Comparison of ENCODE assay signal across 8 cellular contexts in genomic region chr11:68038226-68038717, GRCh38. TPM values are rescaled to one million over a fixed set of nuclear protein-coding genes. Genes with fewer than 3 reads are reported as not detected.
DNase-seq lines count a peak whose midpoint lies in the region; ATAC-seq and TF ChIP-seq lines count a peak whose summit lies in the region.
"Had no signal": no experiment of that assay in that cellular context is flagged by ENCODE, and none has a peak within 500 bp of the region (broad histone marks: within the 10 kb centered on the region; RNA-seq: fewer than 3 reads in every experiment).

No MANE protein-coding gene starts in this region.

- peak overlapping the region; percentile 99 for H4K91ac ChIP-seq in IMR-90 (ENCODE audit: insufficient read depth, low read depth, low read length)

- peak overlapping the region; percentile 59 for H3K18ac ChIP-seq in IMR-90 (ENCODE audit: low read depth, low read length)

- peaks cover 18% of the 10 kb centered on the region; the same call in 1 of the 2 replicates for H3K36me3 ChIP-seq in IMR-90 (ENCODE audit: control insufficient read depth, insufficient read depth, low read length)
- peaks cover 12% of the 10 kb centered on the region for H3K36me3 ChIP-seq in iPS DF 6.9 (ENCODE audit: control insufficient read depth, insufficient read depth, low read length)
- H3K36me3 ChIP-seq in stomach = peaks cover 21 to 55% (median 51%) of the 10 kb centered on the region in 4 donors

- peak overlapping the region; percentile 80 for H3K4me2 ChIP-seq in IMR-90 (ENCODE audit: low read depth, low read length)

- H3K27ac ChIP-seq in IMR-90 (ENCODE audit: insufficient read depth, low read length) = peak overlapping the region; percentile 85
- no peak overlapping the region for H3K27ac ChIP-seq in iPS DF 6.9 (ENCODE audit: low read length)
- H3K27ac ChIP-seq in stomach = peak overlapping the region; percentile 87 to 93 (median 91)

- H2AK9ac ChIP-seq in IMR-90 (replicated peaks; ENCODE audit: low read depth, low read length, poor library complexity) = peak overlapping the region; percentile 94

- no peak for TF ChIP-seq RAD21 in IMR-90 (IDR thresholded peaks at IDR 0.05; ENCODE audit: low read length)

- no TSS peak for BruUV-seq in IMR-90 (replicated peaks; lab: Mats Ljungman, UMichigan)

- TF ChIP-seq POLR2A in IMR-90 (IDR thresholded peaks at IDR 0.05; ENCODE audit: low read depth, low read length) (no peak), stomach (IDR thresholded peaks at IDR 0.05) (no peak)

- H3K4ac ChIP-seq in IMR-90 (ENCODE audit: low read depth, low read length) = peak overlapping the region; percentile 97

- H3K23ac ChIP-seq in IMR-90 (ENCODE audit: low read depth, low read length) = peak overlapping the region; percentile 94

- no peak for TF ChIP-seq EP300 in stomach (IDR thresholded peaks at IDR 0.05)

- peak overlapping the region; percentile 90 for H2AFZ ChIP-seq in IMR-90 (replicated peaks; ENCODE audit: low read length, poor library complexity)

- H2BK15ac ChIP-seq in IMR-90 (ENCODE audit: low read depth, low read length) = no peak overlapping the region

- intact Hi-C loops in IMR-90 (cut with micrococcal nuclease) = no loop called here
- intact Hi-C loops in stomach (cut with DNase I; ENCODE audit: low total_unique reads) = no loop called here

- H3K56ac ChIP-seq in IMR-90 (ENCODE audit: extremely low read depth, insufficient read depth, low read length) = 0 out of 2 replicates have a peak overlapping the region, but pooled peaks have one; percentile 5

- H3K27me3 ChIP-seq in IMR-90 (ENCODE audit: control insufficient read depth, insufficient read depth, low read length) (no peaks in the 10 kb centered on the region), iPS DF 6.9 (ENCODE audit: control insufficient read depth, insufficient read depth, low read length) (no peaks in the 10 kb centered on the region), stomach (no peaks in the 10 kb centered on the region)

- peak overlapping the region; percentile 81 for H2AK5ac ChIP-seq in IMR-90 (ENCODE audit: low read depth, low read length)

- no peaks in the 10 kb centered on the region for H3K27me3 Mint-ChIP-seq in activated CD4-positive, alpha-beta memory T cell treated with anti-CD3 and anti-CD28 coated beads, Interleukin-2, amount 10 ng/mL, durations not matched to agents 7 days and 5 days

- H3K36me3 Mint-ChIP-seq in activated CD4-positive, alpha-beta memory T cell treated with anti-CD3 and anti-CD28 coated beads, Interleukin-2, amount 10 ng/mL, durations not matched to agents 7 days and 5 days (ENCODE audit: low read depth) = peaks cover 16% of the 10 kb centered on the region

- ATAC-seq in IMR-90 (ENCODE audit: low read depth) (peak; percentile 6), GM18870 (IDR thresholded peaks at IDR 0.05; ENCODE audit: unreplicated experiment) (no peak), GM19395 (IDR thresholded peaks at IDR 0.05; ENCODE audit: unreplicated experiment) (no peak)

- H3K14ac ChIP-seq in IMR-90 (replicated peaks; ENCODE audit: low read depth, low read length) = peak overlapping the region; percentile 96

- no peak for DNase-seq in IMR-90
- no peak for DNase-seq in activated CD4-positive, alpha-beta memory T cell treated with anti-CD3 and anti-CD28 coated beads, Interleukin-2, amount 10 ng/mL, durations not matched to agents 7 days and 5 days
- no peak for DNase-seq in iPS DF 6.9 (ENCODE audit: low read depth, low spot score)
- no peak for DNase-seq in stomach
- no peak for DNase-seq in iPS-NIHi11 (ENCODE audit: low spot score)
- DNase-seq: NCI-H446 had no signal

- dilution Hi-C loops in IMR-90 (cut with HindIII; ENCODE audit: low sequenced_read_pairs, unreplicated experiment) = no loop called here

- no peaks in the 10 kb centered on the region for H3K9me1 ChIP-seq in IMR-90 (ENCODE audit: insufficient read depth, low read length)

- no CpG with 5 or more reads among the region's 13 CpGs for WGBS in IMR-90 (ENCODE audit: extremely low coverage in 2 of 2, insufficient read length in 1 of 2), 2 experiments
- no CpG with 5 or more reads among the region's 13 CpGs for WGBS in iPS DF 6.9 (ENCODE audit: insufficient coverage, insufficient read length)
- 18 to 30% (median 28%) methylated on average over 5 to 13 of the region's 13 CpGs for WGBS in stomach, 5 donors

- H3K4me3 Mint-ChIP-seq in activated CD4-positive, alpha-beta memory T cell treated with anti-CD3 and anti-CD28 coated beads, Interleukin-2, amount 10 ng/mL, durations not matched to agents 7 days and 5 days = peak overlapping the region; percentile 89

- peak overlapping the region; percentile 81 for H2BK5ac ChIP-seq in IMR-90 (ENCODE audit: low read depth, low read length, poor library complexity, severe bottlenecking)

- peak overlapping the region; percentile 89 for H3K9ac ChIP-seq in IMR-90 (ENCODE audit: low read depth, low read length)

- peak overlapping the region; percentile 93 for H4K5ac ChIP-seq in IMR-90 (ENCODE audit: low read depth, low read length)

- H3K4me1 ChIP-seq in IMR-90 (ENCODE audit: control insufficient read depth, insufficient read depth, low read length) (peaks cover 24% of the 10 kb centered on the region), iPS DF 6.9 (ENCODE audit: control insufficient read depth, insufficient read depth, low read length) (peaks cover 7% of the 10 kb centered on the region), stomach (peaks cover 61 to 91% (median 78%) of the 10 kb centered on the region in 4 donors)

- in situ Hi-C loops in IMR-90 (cut with MboI; ENCODE audit: low sequenced_read_pairs) = no loop called here

- peak overlapping the region; percentile 81 for H2BK120ac ChIP-seq in IMR-90 (ENCODE audit: low read depth, low read length)

- peaks cover 43% of the 10 kb centered on the region for H3K4me1 Mint-ChIP-seq in activated CD4-positive, alpha-beta memory T cell treated with anti-CD3 and anti-CD28 coated beads, Interleukin-2, amount 10 ng/mL, durations not matched to agents 7 days and 5 days

- H4K20me1 ChIP-seq in IMR-90 (ENCODE audit: insufficient read depth, low read length) = no peaks in the 10 kb centered on the region; the same call in 1 of the 2 replicates

- H3K27ac Mint-ChIP-seq in activated CD4-positive, alpha-beta memory T cell treated with anti-CD3 and anti-CD28 coated beads, Interleukin-2, amount 10 ng/mL, durations not matched to agents 7 days and 5 days = peak overlapping the region; percentile 97

- peak overlapping the region; percentile 96 to 100 for H4K8ac ChIP-seq in IMR-90 (ENCODE audit: low read depth in 2 of 2, low read length in 2 of 2)

- POLR2A ChIA-PET in IMR-90 (lab: Charles Lee; ENCODE audit: unreplicated experiment) = interaction anchor here (1.4 kb wide), 1 partner anchor 27 kb away, joined by 4 read pairs; no protein-coding TSS in a partner anchor
- POLR2A ChIA-PET in activated CD4-positive, alpha-beta memory T cell treated with anti-CD3 and anti-CD28 coated beads, Interleukin-2, amount 10 ng/mL, durations not matched to agents 7 days and 5 days (lab: Charles Lee) = interaction anchor here (1.7 to 6.4 kb wide), 3 partner anchors 9 to 234 kb away, joined by 4 to 63 read pairs (median 6); partner anchors contain the start of genes C11orf24 and NDUFS8

- no peak overlapping the region for H2BK20ac ChIP-seq in IMR-90 (ENCODE audit: low read depth, low read length)

- H3K9me3 ChIP-seq in IMR-90 (ENCODE audit: control insufficient read depth, insufficient read depth, low read length) = no peaks in the 10 kb centered on the region
- no peaks in the 10 kb centered on the region for H3K9me3 ChIP-seq in iPS DF 6.9 (ENCODE audit: control insufficient read depth, insufficient read depth, low read length)
- H3K9me3 ChIP-seq in stomach = no peaks in the 10 kb centered on the region

- peaks cover 7 to 51% of the 10 kb centered on the region in 2 experiments; a peak in 3 of 4 replicates for H3K79me1 ChIP-seq in IMR-90 (ENCODE audit: low read depth in 1 of 2, low read length in 2 of 2)

- H3K4me3 ChIP-seq in IMR-90 (ENCODE audit: insufficient read depth, low read depth, low read length) (peak overlapping the region; percentile 74), iPS DF 6.9 (ENCODE audit: low read length) (peak overlapping the region; percentile 36; the same call in 1 of the 2 replicates), stomach (peak overlapping the region; percentile 54 to 76 (median 70))

- no peaks in the 10 kb centered on the region for H3K9me3 Mint-ChIP-seq in activated CD4-positive, alpha-beta memory T cell treated with anti-CD3 and anti-CD28 coated beads, Interleukin-2, amount 10 ng/mL, durations not matched to agents 7 days and 5 days

- TF ChIP-seq CTCF in IMR-90 (conservative IDR thresholded peaks at IDR 0.05; ENCODE audit: low read depth, low read length) = no peak
- no peak for TF ChIP-seq CTCF in stomach (IDR thresholded peaks at IDR 0.05)

- CTCF ChIA-PET in IMR-90 (lab: Yijun Ruan, JAX) = no interaction called here
- CTCF ChIA-PET in activated CD4-positive, alpha-beta memory T cell treated with anti-CD3 and anti-CD28 coated beads, Interleukin-2, amount 10 ng/mL, durations not matched to agents 7 days and 5 days (lab: Charles Lee) = interaction anchor here (1.3 to 2.0 kb wide), 2 partner anchors 83 to 171 kb away, joined by 4 to 5 read pairs; no protein-coding TSS in a partner anchor

RNA-seq across cellular contexts. Expression of gene TCIRG1, which starts 0.6 kb away (rescaled TPM):
- total RNA-seq in IMR-90 (2012; rRNA removed) (25.3 and 30.8 TPM in 2 replicates), stomach (100 to 1,000 TPM in 4 of 5 donors, 10 to 100 TPM in 1; 46.3 to 835 (median 484) TPM)
- polyA plus RNA-seq in IMR-90 (2012; rRNA removed) (117 and 148 TPM in 2 replicates), stomach (100 to 1,000 TPM in 2 of 3 donors, 10 to 100 TPM in 1; 96.7 to 147 (median 111) TPM)
- 31.2 and 68.1 TPM in 2 replicates for polyA plus RNA-seq in IMR-90 (2012; cell fraction: cytosol; rRNA removed)
- polyA plus RNA-seq in IMR-90 (2012; cell fraction: nucleus; rRNA removed; ENCODE audit: low replicate concordance) = 905 and 2,934 TPM in 2 replicates
- total RNA-seq in activated CD4-positive, alpha-beta memory T cell treated with anti-CD3 and anti-CD28 coated beads, Interleukin-2, amount 10 ng/mL, durations not matched to agents 7 days and 5 days = 100 to 1,000 TPM; 295 TPM

RNA-seq across cellular contexts. Expression of gene NDUFS8, which starts 7.8 kb away (rescaled TPM):
- total RNA-seq in IMR-90 (2012; rRNA removed) = 80.0 and 85.9 TPM in 2 replicates
- 131 and 165 TPM in 2 replicates for polyA plus RNA-seq in IMR-90 (2012; rRNA removed)
- polyA plus RNA-seq in IMR-90 (2012; cell fraction: cytosol; rRNA removed) = 305 and 345 TPM in 2 replicates
- 87.1 and 239 TPM in 2 replicates for polyA plus RNA-seq in IMR-90 (2012; cell fraction: nucleus; rRNA removed; ENCODE audit: low replicate concordance)
- total RNA-seq in activated CD4-positive, alpha-beta memory T cell treated with anti-CD3 and anti-CD28 coated beads, Interleukin-2, amount 10 ng/mL, durations not matched to agents 7 days and 5 days = 100 to 1,000 TPM; 112 to 128 TPM
- 100 to 1,000 TPM in 3 of 5 donors, 10 to 100 TPM in 2; 52.0 to 310 (median 123) TPM for total RNA-seq in stomach
- 100 to 1,000 TPM; 187 to 263 (median 224) TPM for polyA plus RNA-seq in stomach

RNA-seq across cellular contexts. Expression of gene ALDH3B1, which starts 28.1 kb away (rescaled TPM):
- total RNA-seq in IMR-90 (2012; rRNA removed) = 11.8 and 11.9 TPM in 2 replicates
- 22.8 and 28.5 TPM in 2 replicates for polyA plus RNA-seq in IMR-90 (2012; rRNA removed)
- polyA plus RNA-seq in IMR-90 (2012; cell fraction: cytosol; rRNA removed) = 18.0 and 34.9 TPM in 2 replicates
- polyA plus RNA-seq in IMR-90 (2012; cell fraction: nucleus; rRNA removed; ENCODE audit: low replicate concordance) = 29.6 and 66.4 TPM in 2 replicates
- not detected for total RNA-seq in activated CD4-positive, alpha-beta memory T cell treated with anti-CD3 and anti-CD28 coated beads, Interleukin-2, amount 10 ng/mL, durations not matched to agents 7 days and 5 days
- 10 to 100 TPM in 3 of 5 donors, 1 to 10 TPM in 2; 2.9 to 55.0 (median 21.2) TPM for total RNA-seq in stomach
- 10 to 100 TPM in 2 of 3 donors, 1 to 10 TPM in 1; 6.7 to 13.3 (median 12.7) TPM for polyA plus RNA-seq in stomach

RNA-seq across cellular contexts. Expression of gene UNC93B1, which starts 34.4 kb away (rescaled TPM):
- total RNA-seq in IMR-90 (2012; rRNA removed) (10.6 and 10.9 TPM in 2 replicates), stomach (100 to 1,000 TPM in 1 of 5 donors, 10 to 100 TPM in 4; 33.8 to 215 (median 43.6) TPM)
- polyA plus RNA-seq in IMR-90 (2012; rRNA removed) (18.8 and 19.2 TPM in 2 replicates), stomach (10 to 100 TPM; 11.6 to 33.7 (median 15.6) TPM)
- 10.1 and 28.4 TPM in 2 replicates for polyA plus RNA-seq in IMR-90 (2012; cell fraction: cytosol; rRNA removed)
- 48.5 and 108 TPM in 2 replicates for polyA plus RNA-seq in IMR-90 (2012; cell fraction: nucleus; rRNA removed; ENCODE audit: low replicate concordance)
- 10 to 100 TPM; 41.7 to 42.0 TPM for total RNA-seq in activated CD4-positive, alpha-beta memory T cell treated with anti-CD3 and anti-CD28 coated beads, Interleukin-2, amount 10 ng/mL, durations not matched to agents 7 days and 5 days
